ENCODE assay signal across 17 cellular contexts in genomic region chr3:181637056-181637798, GRCh38.
"Had no signal": no experiment of that assay in that cellular context is flagged by ENCODE, and none has a peak within 500 bp of the region (broad histone marks: within the 10 kb centered on the region; RNA-seq: fewer than 3 reads in every experiment).

No MANE protein-coding gene starts in this region.

- H3K4me1 ChIP-seq: gastrocnemius medialis, upper lobe of right lung had no signal

- H3K36me3 ChIP-seq: cardiac muscle cell, gastrocnemius medialis, thyroid gland, upper lobe of right lung had no signal

- DNase-seq: activated CD4-positive, alpha-beta memory T cell treated with anti-CD3 and anti-CD28 coated beads for 36 hours; activated CD4-positive, alpha-beta T cell treated with anti-CD3 and anti-CD28 coated beads for 48 hours; activated naive CD4-positive, alpha-beta T cell treated with Interleukin-2 at 50 U/mL for 16 hours; activated naive CD8-positive, alpha-beta T cell treated with anti-CD3 and anti-CD28 coated beads for 36 hours; activated T-cell treated with anti-CD3 and anti-CD28 coated beads, Interleukin-2, amount 50 U/mL, for 48 hours; effector CD4-positive, alpha-beta T cell; gastrocnemius medialis; hippocampal formation; left colon; mucosa of descending colon; nucleus accumbens; posterior cingulate gyrus; stimulated activated CD4-positive, alpha-beta T cell treated with anti-CD3 and anti-CD28 coated beads, Interleukin-4, amount 100 ng/mL, for 4 hours; substantia nigra; thyroid gland; upper lobe of right lung had no signal

- H3K27ac ChIP-seq: cardiac muscle cell, gastrocnemius medialis, thyroid gland, upper lobe of right lung had no signal

- H3K9me3 ChIP-seq: gastrocnemius medialis, mucosa of descending colon, thyroid gland, upper lobe of right lung had no signal

- H3K4me3 ChIP-seq: cardiac muscle cell, gastrocnemius medialis, mucosa of descending colon, thyroid gland, upper lobe of right lung had no signal

- H3K27me3 ChIP-seq: cardiac muscle cell, gastrocnemius medialis, thyroid gland, upper lobe of right lung had no signal

- ATAC-seq: gastrocnemius medialis, left colon, mucosa of descending colon, upper lobe of right lung had no signal
